Comparison of ENCODE assay signal across 28 cellular contexts in genomic region chr12:99709619-99710018, GRCh38.
"Had no signal": no experiment of that assay in that cellular context is flagged by ENCODE, and none has a peak within 500 bp of the region (broad histone marks: within the 10 kb centered on the region; RNA-seq: fewer than 3 reads in every experiment).

No MANE protein-coding gene starts in this region.

- H3K27me3 ChIP-seq: stomach, suprapubic skin, testis, thyroid gland, tibial artery, tibial nerve, transverse colon, upper lobe of left lung, upper lobe of right lung, uterus, vagina had no signal

- H3K36me3 ChIP-seq: stomach, suprapubic skin, thoracic aorta, thyroid gland, tibial artery, transverse colon, upper lobe of left lung, upper lobe of right lung, uterus, vagina had no signal

- H3K4me3 ChIP-seq: stomach, suprapubic skin, testis, thoracic aorta, thyroid gland, tibial artery, tibial nerve, transverse colon, upper lobe of left lung, upper lobe of right lung, uterus, vagina had no signal

- DNase-seq: stimulated activated CD4-positive, alpha-beta T cell treated with anti-CD3 and anti-CD28 coated beads, Interleukin-2, amount 100 ng/mL, for 48 hours; stimulated activated CD4-positive, alpha-beta T cell treated with anti-CD3 and anti-CD28 coated beads, Interleukin-4, amount 100 ng/mL, for 1 hour; stimulated activated CD4-positive, alpha-beta T cell treated with anti-CD3 and anti-CD28 coated beads, Interleukin-4, amount 100 ng/mL, for 24 hours; stimulated activated CD4-positive, alpha-beta T cell treated with anti-CD3 and anti-CD28 coated beads, Interleukin-4, amount 100 ng/mL, for 4 hours; stimulated activated CD8-positive, alpha-beta memory T cell treated with anti-CD3 and anti-CD28 coated beads, Interleukin-4, amount 100 ng/mL, for 48 hours; stimulated activated naive B cell treated with anti-CD40 and anti-IgM and Interleukin-4, amounts not matched to agents 10 μg/mL and 1 μg/mL and 100 μg/mL, for 72 hours; stimulated activated naive CD4-positive, alpha-beta T cell; stimulated activated naive CD4-positive, alpha-beta T cell treated with Interleukin-2 at 50 U/mL for 16 hours; stimulated activated naive CD8-positive, alpha-beta T cell treated with anti-CD3 and anti-CD28 coated beads, Interleukin-15, amount 100 ng/mL, for 72 hours; stimulated activated naive CD8-positive, alpha-beta T cell treated with anti-CD3 and anti-CD28 coated beads, Interleukin-15, Interleukin-2, amounts not matched to agents 100 U/mL and 50 U/mL, for 24 hours; stomach; substantia nigra; testis; thyroid gland; tibial artery; transverse colon; upper lobe of left lung; upper lobe of right lung; uterus had no signal

- FAIRE-seq: urothelium cell line had no signal

- H3K4me3 Mint-ChIP-seq: stimulated activated effector memory CD8-positive, alpha-beta T cell treated with anti-CD3 and anti-CD28 coated beads, Interleukin-12 subunit alpha, Interleukin-12 subunit beta, amount 100 ng/mL, for 72 hours; stimulated activated memory B cell treated with anti-CD40 and anti-IgM and Interleukin-4, amounts not matched to agents 10 μg/mL and 1 μg/mL and 100 μg/mL, for 72 hours; stimulated activated naive B cell treated with anti-CD40 and anti-IgM and Interleukin-4, amounts not matched to agents 10 μg/mL and 1 μg/mL and 100 μg/mL, for 72 hours; stimulated activated naive CD8-positive, alpha-beta T cell treated with anti-CD3 and anti-CD28 coated beads, Interleukin-15, amount 100 ng/mL, for 72 hours; stimulated activated naive CD8-positive, alpha-beta T cell treated with anti-CD3 and anti-CD28 coated beads, Interleukin-15, Interleukin-2, amounts not matched to agents 100 ng/mL and 50 ng/mL, for 24 hours; type B pancreatic cell had no signal

- H3K27me3 Mint-ChIP-seq: stimulated activated memory B cell treated with anti-CD40 and anti-IgM and Interleukin-4, amounts not matched to agents 10 μg/mL and 1 μg/mL and 100 μg/mL, for 72 hours; stimulated activated naive B cell treated with anti-CD40 and anti-IgM and Interleukin-4, amounts not matched to agents 10 μg/mL and 1 μg/mL and 100 μg/mL, for 72 hours; stimulated activated naive CD8-positive, alpha-beta T cell treated with anti-CD3 and anti-CD28 coated beads, Interleukin-15, amount 100 ng/mL, for 72 hours; stimulated activated naive CD8-positive, alpha-beta T cell treated with anti-CD3 and anti-CD28 coated beads, Interleukin-15, Interleukin-2, amounts not matched to agents 100 ng/mL and 50 ng/mL, for 24 hours; type B pancreatic cell had no signal

- ATAC-seq: stimulated activated effector memory CD8-positive, alpha-beta T cell treated with anti-CD3 and anti-CD28 coated beads, Interleukin-12 subunit alpha, Interleukin-12 subunit beta, amount 100 ng/mL, for 72 hours; stimulated activated memory B cell treated with anti-CD40 and anti-IgM and Interleukin-4, amounts not matched to agents 10 μg/mL and 1 μg/mL and 100 μg/mL, for 72 hours; stimulated activated naive B cell treated with anti-CD40 and anti-IgM and Interleukin-4, amounts not matched to agents 10 μg/mL and 1 μg/mL and 100 μg/mL, for 72 hours; stimulated activated naive CD8-positive, alpha-beta T cell treated with anti-CD3 and anti-CD28 coated beads, Interleukin-15, amount 100 ng/mL, for 72 hours; stimulated activated naive CD8-positive, alpha-beta T cell treated with anti-CD3 and anti-CD28 coated beads, Interleukin-15, Interleukin-2, amounts not matched to agents 100 U/mL and 50 U/mL, for 24 hours; upper lobe of right lung had no signal

- H3K27ac ChIP-seq: stomach, suprapubic skin, testis, thoracic aorta, thyroid gland, tibial artery, tibial nerve, transverse colon, upper lobe of left lung, upper lobe of right lung, uterus, vagina had no signal

- H3K4me1 Mint-ChIP-seq: stimulated activated effector memory CD8-positive, alpha-beta T cell treated with anti-CD3 and anti-CD28 coated beads, Interleukin-12 subunit alpha, Interleukin-12 subunit beta, amount 100 ng/mL, for 72 hours; stimulated activated memory B cell treated with anti-CD40 and anti-IgM and Interleukin-4, amounts not matched to agents 10 μg/mL and 1 μg/mL and 100 μg/mL, for 72 hours; stimulated activated naive B cell treated with anti-CD40 and anti-IgM and Interleukin-4, amounts not matched to agents 10 μg/mL and 1 μg/mL and 100 μg/mL, for 72 hours; stimulated activated naive CD8-positive, alpha-beta T cell treated with anti-CD3 and anti-CD28 coated beads, Interleukin-15, amount 100 ng/mL, for 72 hours had no signal

- H3K36me3 Mint-ChIP-seq: stimulated activated effector memory CD8-positive, alpha-beta T cell treated with anti-CD3 and anti-CD28 coated beads, Interleukin-12 subunit alpha, Interleukin-12 subunit beta, amount 100 ng/mL, for 72 hours; stimulated activated memory B cell treated with anti-CD40 and anti-IgM and Interleukin-4, amounts not matched to agents 10 μg/mL and 1 μg/mL and 100 μg/mL, for 72 hours; stimulated activated naive B cell treated with anti-CD40 and anti-IgM and Interleukin-4, amounts not matched to agents 10 μg/mL and 1 μg/mL and 100 μg/mL, for 72 hours; type B pancreatic cell had no signal

- H3K9me3 ChIP-seq: suprapubic skin, testis, thyroid gland, transverse colon, upper lobe of left lung, upper lobe of right lung, uterus, vagina had no signal

- H3K27ac Mint-ChIP-seq: stimulated activated effector memory CD8-positive, alpha-beta T cell treated with anti-CD3 and anti-CD28 coated beads, Interleukin-12 subunit alpha, Interleukin-12 subunit beta, amount 100 ng/mL, for 72 hours; stimulated activated memory B cell treated with anti-CD40 and anti-IgM and Interleukin-4, amounts not matched to agents 10 μg/mL and 1 μg/mL and 100 μg/mL, for 72 hours; stimulated activated naive B cell treated with anti-CD40 and anti-IgM and Interleukin-4, amounts not matched to agents 10 μg/mL and 1 μg/mL and 100 μg/mL, for 72 hours; stimulated activated naive CD8-positive, alpha-beta T cell treated with anti-CD3 and anti-CD28 coated beads, Interleukin-15, amount 100 ng/mL, for 72 hours; stimulated activated naive CD8-positive, alpha-beta T cell treated with anti-CD3 and anti-CD28 coated beads, Interleukin-15, Interleukin-2, amounts not matched to agents 100 ng/mL and 50 ng/mL, for 24 hours; type B pancreatic cell had no signal

- H3K4me1 ChIP-seq: stomach, suprapubic skin, testis, thyroid gland, tibial nerve, transverse colon, upper lobe of left lung, upper lobe of right lung, uterus, vagina had no signal
